ENCODE assay signal across 20 cellular contexts in the genomic region with DNA sequence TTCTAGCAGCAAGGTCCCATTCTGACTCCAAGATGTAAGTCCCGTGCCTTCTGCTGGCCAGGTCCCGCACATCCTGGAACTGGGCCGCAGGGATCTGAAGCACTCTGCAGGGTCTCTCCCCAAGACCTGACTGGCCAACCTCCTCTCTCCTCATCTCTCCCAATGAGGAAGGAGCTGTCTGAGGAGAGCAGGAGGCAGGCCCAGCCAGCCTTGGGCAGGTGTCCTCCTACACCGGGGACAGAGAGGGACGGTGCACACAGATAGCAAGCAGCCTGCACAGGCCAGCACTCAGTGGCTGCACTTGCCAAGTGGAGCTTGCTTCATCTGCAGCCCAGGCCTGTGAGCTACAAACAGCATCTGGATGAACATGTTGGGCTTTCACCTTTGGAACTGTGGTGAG.
A peak's percentile ranks its signal among the peaks of the same experiment; 100 is the strongest.
DNase-seq lines count a peak whose midpoint lies in the region; ATAC-seq and TF ChIP-seq lines count a peak whose summit lies in the region.
"Had no signal": no experiment of that assay in that cellular context is flagged by ENCODE, and none has a peak within 500 bp of the region (broad histone marks: within the 10 kb centered on the region; RNA-seq: fewer than 3 reads in every experiment).

No MANE protein-coding gene starts in this region.

- H3K27me3 Mint-ChIP-seq in T-helper 2 cell treated with Interferon-gamma antibody and Interleukin-4, amounts not matched to agents 5 μg/mL and 100 μg/mL, for 36 hours (ENCODE audit: low read depth), result peaks cover 2% of the 10 kb centered on the region

- no peak for TF ChIP-seq CTCF in DND-41 (IDR thresholded peaks at IDR 0.05; ENCODE audit: borderline replicate concordance, extremely low read depth, low read length, poor library complexity, severe bottlenecking)
- no peak for TF ChIP-seq CTCF in NB4 (IDR thresholded peaks at IDR 0.05; ENCODE audit: low read depth, low read length)
- no peak for TF ChIP-seq CTCF in sigmoid colon (IDR thresholded peaks at IDR 0.05)
- TF ChIP-seq CTCF in thyroid gland (IDR thresholded peaks at IDR 0.05), result no peak

- no peaks in the 10 kb centered on the region for H4K20me1 ChIP-seq in DND-41 (ENCODE audit: insufficient read depth, low read length)

- WGBS in sigmoid colon, 2 donors, result 91 to 96% methylated on average over 5 of the region's 5 CpGs
- 94 to 95% methylated on average over 2 to 5 of the region's 5 CpGs for WGBS in thyroid gland, 2 donors

- H3K4me2 ChIP-seq in DND-41 (ENCODE audit: insufficient read depth, low read length), result no peak overlapping the region
- H3K4me2 ChIP-seq: PC-9 had no signal

- TF ChIP-seq EP300 in sigmoid colon (IDR thresholded peaks at IDR 0.05), result no peak

- DNase-seq in DND-41, result no peak
- DNase-seq in NB4 (ENCODE audit: low read depth), result peak; percentile 50
- DNase-seq in islet precursor cell, result peak; percentile 40
- DNase-seq in sigmoid colon, result peak; percentile 60
- no peak for DNase-seq in T-helper 2 cell treated with Interferon-gamma antibody and Interleukin-4, amounts not matched to agents 5 μg/mL and 100 μg/mL, for 36 hours (ENCODE audit: low spot score)
- DNase-seq in thyroid gland, result no peak
- DNase-seq: activated CD4-positive, CD25-positive, alpha-beta regulatory T cell treated with anti-CD3 and anti-CD28 coated beads, Interleukin-2, amount 50 U/mL, for 72 hours; activated naive CD4-positive, alpha-beta T cell treated with Interleukin-2 at 50 U/mL for 16 hours; activated T-cell treated with anti-CD3 and anti-CD28 coated beads, Interleukin-2, amount 50 U/mL, for 72 hours; CD4-positive, CD25-positive, alpha-beta regulatory T cell; KBM-7; NK-92 treated with Interleukin-12 subunit alpha and Interleukin-12 subunit beta, amount 100 ng/mL, for 24 hours; SIG-M5; stimulated activated CD4-positive, alpha-beta T cell treated with anti-CD3 and anti-CD28 coated beads, Interleukin-1b, Interleukin-23, amount 100 ng/mL, for 48 hours had no signal

- no peak overlapping the region for H3K27ac Mint-ChIP-seq in T-helper 2 cell treated with Interferon-gamma antibody and Interleukin-4, amounts not matched to agents 5 μg/mL and 100 μg/mL, for 36 hours
- H3K27ac Mint-ChIP-seq: activated T-cell treated with anti-CD3 and anti-CD28 coated beads, Interleukin-2, amount 50 U/mL, for 72 hours; CD4-positive, CD25-positive, alpha-beta regulatory T cell had no signal

- H3K36me3 ChIP-seq in DND-41 (ENCODE audit: insufficient read depth, low read length) (no peaks in the 10 kb centered on the region), sigmoid colon (no peaks in the 10 kb centered on the region), thyroid gland (no peaks in the 10 kb centered on the region)
- H3K36me3 ChIP-seq: breast epithelium, prostate gland, uterus had no signal

- H3K4me3 ChIP-seq in DND-41 (ENCODE audit: low read depth in 1 of 2, low read length in 2 of 2) (no peak overlapping the region), NB4 (ENCODE audit: low read depth, low read length) (no peak overlapping the region), sigmoid colon (no peak overlapping the region), thyroid gland (replicated peaks in 1 of 3) (no peak overlapping the region)
- H3K4me3 ChIP-seq: breast epithelium, PC-9, prostate gland, uterus had no signal

- H3K9me3 ChIP-seq in DND-41 (ENCODE audit: insufficient read depth, low read length, severe bottlenecking), result no peaks in the 10 kb centered on the region
- no peaks in the 10 kb centered on the region for H3K9me3 ChIP-seq in sigmoid colon
- no peaks in the 10 kb centered on the region for H3K9me3 ChIP-seq in thyroid gland
- H3K9me3 ChIP-seq: breast epithelium, prostate gland, uterus had no signal

- H3K4me1 ChIP-seq in DND-41 (ENCODE audit: insufficient read depth, low read length), result peaks cover 37% of the 10 kb centered on the region
- H3K4me1 ChIP-seq in sigmoid colon, result peaks cover 0 to 24% (median 21%) of the 10 kb centered on the region in 4 donors
- peaks cover 11 to 36% of the 10 kb centered on the region in 2 donors for H3K4me1 ChIP-seq in thyroid gland
- H3K4me1 ChIP-seq: breast epithelium, prostate gland, uterus had no signal

- H3K79me2 ChIP-seq in DND-41 (ENCODE audit: insufficient read depth, low read length), result no peaks in the 10 kb centered on the region

- H3K27ac ChIP-seq in DND-41 (ENCODE audit: low read length) (peak overlapping the region; percentile 85), sigmoid colon (no peak overlapping the region), thyroid gland (no peak overlapping the region)
- H3K27ac ChIP-seq: breast epithelium, PC-9, prostate gland, uterus had no signal

- H3K4me1 Mint-ChIP-seq in T-helper 2 cell treated with Interferon-gamma antibody and Interleukin-4, amounts not matched to agents 5 μg/mL and 100 μg/mL, for 36 hours (ENCODE audit: low read depth), result peaks cover 18% of the 10 kb centered on the region
- H3K4me1 Mint-ChIP-seq: neural crest cell had no signal

- no peaks in the 10 kb centered on the region for H3K9me3 Mint-ChIP-seq in T-helper 2 cell treated with Interferon-gamma antibody and Interleukin-4, amounts not matched to agents 5 μg/mL and 100 μg/mL, for 36 hours
- H3K9me3 Mint-ChIP-seq: activated T-cell treated with anti-CD3 and anti-CD28 coated beads, Interleukin-2, amount 50 U/mL, for 72 hours; neural crest cell had no signal

- TF ChIP-seq POLR2A in NB4 (IDR thresholded peaks at IDR 0.05; ENCODE audit: extremely low read depth, insufficient read length), result no peak
- TF ChIP-seq POLR2A in sigmoid colon (IDR thresholded peaks at IDR 0.05), result no peak
- TF ChIP-seq POLR2A in thyroid gland (IDR thresholded peaks at IDR 0.05), result no peak

- H2AFZ ChIP-seq in DND-41 (ENCODE audit: low read depth, low read length), result no peak overlapping the region
- H2AFZ ChIP-seq: PC-9 had no signal

- H3K4me3 Mint-ChIP-seq in T-helper 2 cell treated with Interferon-gamma antibody and Interleukin-4, amounts not matched to agents 5 μg/mL and 100 μg/mL, for 36 hours, result no peak overlapping the region
- H3K4me3 Mint-ChIP-seq: activated T-cell treated with anti-CD3 and anti-CD28 coated beads, Interleukin-2, amount 50 U/mL, for 72 hours; CD4-positive, CD25-positive, alpha-beta regulatory T cell; neural crest cell had no signal

- intact Hi-C loops in sigmoid colon (cut with DNase I) (no loop called here), thyroid gland (cut with DNase I) (no loop called here)

- no peaks in the 10 kb centered on the region for H3K36me3 Mint-ChIP-seq in T-helper 2 cell treated with Interferon-gamma antibody and Interleukin-4, amounts not matched to agents 5 μg/mL and 100 μg/mL, for 36 hours (ENCODE audit: low read depth)
- H3K36me3 Mint-ChIP-seq: CD4-positive, CD25-positive, alpha-beta regulatory T cell had no signal

- H3K9ac ChIP-seq in DND-41 (ENCODE audit: low read depth, low read length), result no peak overlapping the region

- ATAC-seq in DND-41 (ENCODE audit: insufficient read depth, low read depth) (no peak), GM19351 (IDR thresholded peaks at IDR 0.05; ENCODE audit: unreplicated experiment) (no peak)
- ATAC-seq: activated T-cell treated with anti-CD3 and anti-CD28 coated beads, Interleukin-2, amount 50 U/mL, for 72 hours had no signal

- no peaks in the 10 kb centered on the region for H3K27me3 ChIP-seq in DND-41 (ENCODE audit: insufficient read depth, low read length, poor library complexity)
- H3K27me3 ChIP-seq in sigmoid colon, result peaks cover 0 to 4% (median 0%) of the 10 kb centered on the region in 3 donors
- no peaks in the 10 kb centered on the region for H3K27me3 ChIP-seq in thyroid gland
- H3K27me3 ChIP-seq: breast epithelium, uterus had no signal

Comparison
In these comparisons a context has a peak if more than half of its experiments do, and no peak if none do; other contexts are left out.
1. DNase-seq: peak in NB4 (single experiment), islet precursor cell (single experiment) and sigmoid colon (single experiment); none in DND-41 (single experiment), T-helper 2 cell treated with Interferon-gamma antibody and Interleukin-4, amounts not matched to agents 5 μg/mL and 100 μg/mL, for 36 hours (single experiment) and thyroid gland (0 of 2).